Comparison of ENCODE assay signal across 13 cellular contexts in the genomic region with DNA sequence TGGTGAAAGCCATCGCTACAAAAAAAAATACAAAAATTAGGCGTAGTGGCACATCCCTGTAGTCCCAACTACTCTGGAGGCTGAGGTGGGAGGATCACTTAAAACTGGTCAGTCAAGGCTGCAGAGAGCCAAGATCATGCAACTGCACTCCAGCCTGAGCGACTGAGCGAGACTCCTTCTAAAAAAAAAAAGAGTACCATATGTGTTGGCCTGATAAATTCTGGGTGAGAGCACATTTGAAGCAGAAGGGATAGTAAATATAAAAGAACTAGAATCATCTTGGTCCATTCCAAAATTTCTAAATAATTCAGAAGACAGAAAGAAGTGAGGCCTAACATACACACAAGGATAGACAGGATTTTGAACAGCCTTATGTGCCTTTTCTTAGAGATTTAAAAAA. TPM values are rescaled to one million over a fixed set of nuclear protein-coding genes. Genes with fewer than 3 reads are reported as not detected.
A peak's percentile ranks its signal among the peaks of the same experiment; 100 is the strongest.
DNase-seq lines count a peak whose midpoint lies in the region; ATAC-seq and TF ChIP-seq lines count a peak whose summit lies in the region.
"Had no signal": no experiment of that assay in that cellular context is flagged by ENCODE, and none has a peak within 500 bp of the region (broad histone marks: within the 10 kb centered on the region; RNA-seq: fewer than 3 reads in every experiment).

No MANE protein-coding gene starts in this region.

- no peaks in the 10 kb centered on the region for H3K9me3 ChIP-seq in CD4-positive, alpha-beta T cell (ENCODE audit: control insufficient read depth, low read length)
- H3K9me3 ChIP-seq in suprapubic skin: no peaks in the 10 kb centered on the region

- peak overlapping the region; percentile 81 for H3K4me3 Mint-ChIP-seq in CD4-positive, alpha-beta T cell
- H3K4me3 Mint-ChIP-seq in HFFc6: peak overlapping the region; percentile 98
- peak overlapping the region; percentile 50 for H3K4me3 Mint-ChIP-seq in activated naive CD8-positive, alpha-beta T cell treated with anti-CD3 and anti-CD28 coated beads, Interleukin-2, amount 50 U/mL, for 24 hours
- peak overlapping the region; percentile 0 to 74 (median 62) for H3K4me3 Mint-ChIP-seq in naive thymus-derived CD8-positive, alpha-beta T cell

- TF ChIP-seq CTCF in CD4-positive, alpha-beta T cell (IDR thresholded peaks at IDR 0.05): no peak
- TF ChIP-seq CTCF in HFFc6 (IDR thresholded peaks at IDR 0.05) (no peak), GM13976 (IDR thresholded peaks at IDR 0.05; ENCODE audit: borderline replicate concordance, control extremely low read depth, extremely low read depth, insufficient read depth, missing control alignments) (no peak), suprapubic skin (IDR thresholded peaks at IDR 0.05) (no peak)

- POLR2A ChIA-PET in CD4-positive, alpha-beta T cell (lab: Charles Lee): no interaction called here
- POLR2A ChIA-PET in naive thymus-derived CD8-positive, alpha-beta T cell (lab: Charles Lee): no interaction called here

- H3K36me3 Mint-ChIP-seq in CD4-positive, alpha-beta T cell (ENCODE audit: low read depth): peaks cover 49% of the 10 kb centered on the region
- peaks cover 34% of the 10 kb centered on the region for H3K36me3 Mint-ChIP-seq in HFFc6 (ENCODE audit: low read depth)
- H3K36me3 Mint-ChIP-seq in activated naive CD8-positive, alpha-beta T cell treated with anti-CD3 and anti-CD28 coated beads, Interleukin-2, amount 50 U/mL, for 24 hours (ENCODE audit: low read depth): peaks cover 32% of the 10 kb centered on the region
- peaks cover 0 to 22% (median 11%) of the 10 kb centered on the region in 3 donors for H3K36me3 Mint-ChIP-seq in naive thymus-derived CD8-positive, alpha-beta T cell

- TF ChIP-seq EP300 in suprapubic skin (IDR thresholded peaks at IDR 0.05): no peak

- peaks cover 30% of the 10 kb centered on the region for H3K4me1 ChIP-seq in suprapubic skin

- CTCF ChIA-PET in CD4-positive, alpha-beta T cell (lab: Charles Lee): no interaction called here

- TF ChIP-seq POLR2A in suprapubic skin (IDR thresholded peaks at IDR 0.05): no peak

- peak overlapping the region; percentile 98 for H3K27ac Mint-ChIP-seq in CD4-positive, alpha-beta T cell
- H3K27ac Mint-ChIP-seq in HFFc6: peak overlapping the region; percentile 38
- no peak overlapping the region for H3K27ac Mint-ChIP-seq in activated naive CD8-positive, alpha-beta T cell treated with anti-CD3 and anti-CD28 coated beads, Interleukin-2, amount 50 U/mL, for 24 hours
- H3K27ac Mint-ChIP-seq in naive thymus-derived CD8-positive, alpha-beta T cell: peak overlapping the region in 7 of 10 donors; percentile 23 to 77 (median 61)

- in situ Hi-C loops in GM13976 (cut with MboI; ENCODE audit: low sequenced_read_pairs, unreplicated experiment): no loop called here

- H3K4me1 Mint-ChIP-seq in CD4-positive, alpha-beta T cell (ENCODE audit: low read depth): peaks cover 73% of the 10 kb centered on the region
- peaks cover 74% of the 10 kb centered on the region for H3K4me1 Mint-ChIP-seq in HFFc6 (ENCODE audit: low read depth)
- H3K4me1 Mint-ChIP-seq in activated naive CD8-positive, alpha-beta T cell treated with anti-CD3 and anti-CD28 coated beads, Interleukin-2, amount 50 U/mL, for 24 hours: peaks cover 52% of the 10 kb centered on the region
- H3K4me1 Mint-ChIP-seq in naive thymus-derived CD8-positive, alpha-beta T cell: peaks cover 22 to 61% (median 54%) of the 10 kb centered on the region in 4 donors

- H3K27me3 ChIP-seq in CD4-positive, alpha-beta T cell (ENCODE audit: control insufficient read depth, insufficient read depth, low read length): no peaks in the 10 kb centered on the region
- no peaks in the 10 kb centered on the region for H3K27me3 ChIP-seq in suprapubic skin
- H3K27me3 ChIP-seq: cardiac muscle cell had no signal

- intact Hi-C loops in CD4-positive, alpha-beta T cell (cut with DNase I, micrococcal nuclease): loop anchor here (5.0 to 10.0 kb wide), 4 partner anchors 491 to 1609 kb away; partner anchors contain the start of genes CYB5R4 (in 1 of the 2), DOP1A (in 1 of the 2), PGM3 (in 1 of the 2) and RIPPLY2 (in 1 of the 2)

- ATAC-seq in CD4-positive, alpha-beta T cell (ENCODE audit: poor library complexity): no peak
- no peak for ATAC-seq in activated naive CD8-positive, alpha-beta T cell treated with anti-CD3 and anti-CD28 coated beads, Interleukin-2, amount 50 U/mL, for 24 hours
- no peak for ATAC-seq in naive thymus-derived CD8-positive, alpha-beta T cell

- no peaks in the 10 kb centered on the region for H3K27me3 Mint-ChIP-seq in CD4-positive, alpha-beta T cell
- H3K27me3 Mint-ChIP-seq in HFFc6 (ENCODE audit: insufficient read depth): peaks cover 3% of the 10 kb centered on the region; the same call in 1 of the 2 replicates
- no peaks in the 10 kb centered on the region for H3K27me3 Mint-ChIP-seq in activated naive CD8-positive, alpha-beta T cell treated with anti-CD3 and anti-CD28 coated beads, Interleukin-2, amount 50 U/mL, for 24 hours
- H3K27me3 Mint-ChIP-seq in naive thymus-derived CD8-positive, alpha-beta T cell: no peaks in the 10 kb centered on the region

- H3K4me3 ChIP-seq in suprapubic skin: no peak overlapping the region

- 88% methylated on average over 4 of the region's 4 CpGs for WGBS in suprapubic skin

- no peak for DNase-seq in CD4-positive, alpha-beta T cell
- DNase-seq in HFFc6 (no peak), SIG-M5 treated with dmso at 0.1 percent for 504 hours (lab: John Stamatoyannopoulos, UW; ENCODE audit: unreplicated experiment) (no peak), GM13976 (ENCODE audit: low spot score) (no peak), suprapubic skin (ENCODE audit: low spot score in 2 of 2) (no peak), amygdala (lab: John Stamatoyannopoulos, UW) (no peak)
- no peak for DNase-seq in activated naive CD8-positive, alpha-beta T cell treated with anti-CD3 and anti-CD28 coated beads, Interleukin-2, amount 50 U/mL, for 24 hours
- DNase-seq in naive thymus-derived CD8-positive, alpha-beta T cell: no peak
- DNase-seq: islet precursor cell; NCI-H1417 treated with DMSO at 0.1 percent for 48 hours; NCI-H774; stimulated activated CD8-positive, alpha-beta memory T cell treated with anti-CD3 and anti-CD28 coated beads, Interleukin-4, amount 100 ng/mL, for 48 hours had no signal

- no peaks in the 10 kb centered on the region for H3K36me3 ChIP-seq in suprapubic skin
- H3K36me3 ChIP-seq: cardiac muscle cell had no signal

- no peaks in the 10 kb centered on the region for H3K9me3 Mint-ChIP-seq in CD4-positive, alpha-beta T cell
- H3K9me3 Mint-ChIP-seq in HFFc6: no peaks in the 10 kb centered on the region
- H3K9me3 Mint-ChIP-seq in activated naive CD8-positive, alpha-beta T cell treated with anti-CD3 and anti-CD28 coated beads, Interleukin-2, amount 50 U/mL, for 24 hours: no peaks in the 10 kb centered on the region
- no peaks in the 10 kb centered on the region for H3K9me3 Mint-ChIP-seq in naive thymus-derived CD8-positive, alpha-beta T cell

- no peak overlapping the region for H3K27ac ChIP-seq in CD4-positive, alpha-beta T cell (ENCODE audit: low read depth, low read length)
- no peak overlapping the region for H3K27ac ChIP-seq in suprapubic skin

RNA-seq across cellular contexts. Expression of gene IBTK, which starts 2.2 kb away (rescaled TPM):
- 10 to 100 TPM; 11.0 to 11.2 TPM for total RNA-seq in CD4-positive, alpha-beta T cell
- 10 to 100 TPM; 28.4 to 34.3 (median 32.1) TPM for total RNA-seq in HFFc6 (2021; fragmentation: NEBNext Ultra II Directional; extraction: Animal tissue kit (Norgen Biotek cat#: 25700))
- total RNA-seq in naive thymus-derived CD8-positive, alpha-beta T cell: 10 to 100 TPM; 28.2 to 29.0 TPM
- 10 to 100 TPM; 14.9 to 19.7 (median 15.5) TPM for polyA plus RNA-seq in naive thymus-derived CD8-positive, alpha-beta T cell
- 10 to 100 TPM; 13.6 to 27.6 (median 18.1) TPM for total RNA-seq in suprapubic skin
